Comparison of ENCODE assay signal across 18 cellular contexts in genomic region chr11:12480401-12480800, GRCh38.
A peak's percentile ranks its signal among the peaks of the same experiment; 100 is the strongest.
DNase-seq lines count a peak whose midpoint lies in the region; TF ChIP-seq lines count a peak whose summit lies in the region.
"Had no signal": no experiment of that assay in that cellular context is flagged by ENCODE, and none has a peak within 500 bp of the region (broad histone marks: within the 10 kb centered on the region; RNA-seq: fewer than 3 reads in every experiment).

No MANE protein-coding gene starts in this region.

- no peak for DNase-seq in activated naive CD4-positive, alpha-beta T cell treated with anti-CD3 and anti-CD28 coated beads, Interleukin-2, amount 10 ng/mL, durations not matched to agents 7 days and 5 days
- DNase-seq in esophagus muscularis mucosa (ENCODE audit: extremely low spot score) (peak; percentile 62), trophoblast cell (peak; percentile 88 to 95), A673 (ENCODE audit: low spot score) (no peak), AG08396 (ENCODE audit: low spot score) (no peak)
- no peak for DNase-seq in activated CD4-positive, CD25-positive, alpha-beta regulatory T cell (lab: John Stamatoyannopoulos, UW)
- DNase-seq: Calu3; CD8-positive, alpha-beta T cell; DMS53; DND-41; EL; GM23248 had no signal

- H3K4me3 Mint-ChIP-seq in activated naive CD4-positive, alpha-beta T cell treated with anti-CD3 and anti-CD28 coated beads, Interleukin-2, amount 50 U/mL, for 24 hours: no peak overlapping the region
- H3K4me3 Mint-ChIP-seq in activated naive CD4-positive, alpha-beta T cell treated with anti-CD3 and anti-CD28 coated beads, Interleukin-2, amount 10 ng/mL, durations not matched to agents 7 days and 5 days: no peak overlapping the region
- H3K4me3 Mint-ChIP-seq: B cell; CD8-positive, alpha-beta T cell had no signal

- no peak overlapping the region for H2BK120ac ChIP-seq in trophoblast cell (ENCODE audit: insufficient read depth, low read length, poor library complexity)

- H3K9me3 Mint-ChIP-seq in activated naive CD4-positive, alpha-beta T cell treated with anti-CD3 and anti-CD28 coated beads, Interleukin-2, amount 50 U/mL, for 24 hours: no peaks in the 10 kb centered on the region
- no peaks in the 10 kb centered on the region for H3K9me3 Mint-ChIP-seq in activated naive CD4-positive, alpha-beta T cell treated with anti-CD3 and anti-CD28 coated beads, Interleukin-2, amount 10 ng/mL, durations not matched to agents 7 days and 5 days
- H3K9me3 Mint-ChIP-seq: CD8-positive, alpha-beta T cell had no signal

- intact Hi-C loops in esophagus muscularis mucosa (cut with DNase I): no loop called here
- intact Hi-C loops in A673 (cut with micrococcal nuclease; ENCODE audit: unreplicated experiment): no loop called here

- H3K27ac ChIP-seq in esophagus muscularis mucosa (replicated peaks in 1 of 4) (peak overlapping the region; percentile 20 to 46 (median 30)), trophoblast cell (ENCODE audit: low read depth, low read length) (no peak overlapping the region), A673 (ENCODE audit: low read depth, low read length, poor library complexity, severe bottlenecking) (no peak overlapping the region)
- H3K27ac ChIP-seq: 22Rv1; A549; BLaER1 treated with 17β-estradiol and CSF1 and Interleukin-3, amounts not matched to agents 10 nM and 100 nM; GM23248 had no signal

- no peak overlapping the region for H4K91ac ChIP-seq in trophoblast cell (ENCODE audit: low read depth, low read length)

- no peak overlapping the region for H3K9ac ChIP-seq in trophoblast cell (ENCODE audit: low read length)
- H3K9ac ChIP-seq: BLaER1 treated with 17β-estradiol and CSF1 and Interleukin-3, amounts not matched to agents 10 nM and 100 nM; GM23248 had no signal

- no peak overlapping the region for H3K4me3 ChIP-seq in esophagus muscularis mucosa
- no peak overlapping the region for H3K4me3 ChIP-seq in trophoblast cell (ENCODE audit: low read depth, low read length)
- H3K4me3 ChIP-seq in A673 (ENCODE audit: low read depth, low read length, poor library complexity, severe bottlenecking): no peak overlapping the region
- H3K4me3 ChIP-seq: A549; BLaER1 treated with 17β-estradiol and CSF1 and Interleukin-3, amounts not matched to agents 10 nM and 100 nM; GM23248; HAP-1 had no signal

- H2BK12ac ChIP-seq in trophoblast cell (ENCODE audit: low read length): no peak overlapping the region

- peaks cover 1% of the 10 kb centered on the region for H3K27me3 Mint-ChIP-seq in activated naive CD4-positive, alpha-beta T cell treated with anti-CD3 and anti-CD28 coated beads, Interleukin-2, amount 50 U/mL, for 24 hours
- H3K27me3 Mint-ChIP-seq in activated naive CD4-positive, alpha-beta T cell treated with anti-CD3 and anti-CD28 coated beads, Interleukin-2, amount 10 ng/mL, durations not matched to agents 7 days and 5 days: no peaks in the 10 kb centered on the region

- CTCF ChIA-PET in activated naive CD4-positive, alpha-beta T cell treated with anti-CD3 and anti-CD28 coated beads, Interleukin-2, amount 10 ng/mL, durations not matched to agents 7 days and 5 days (lab: Charles Lee): no interaction called here
- CTCF ChIA-PET in A673 (lab: Charles Lee): no interaction called here

- no peak overlapping the region for H2AFZ ChIP-seq in trophoblast cell (ENCODE audit: insufficient read depth, low read length, poor library complexity)
- H2AFZ ChIP-seq: GM23248 had no signal

- WGBS in esophagus muscularis mucosa: 86% methylated on average over 4 of the region's 4 CpGs
- WGBS in trophoblast cell (ENCODE audit: extremely low coverage, insufficient coverage, insufficient read length): no CpG with 5 or more reads among the region's 4 CpGs

- H3K4ac ChIP-seq in trophoblast cell (ENCODE audit: low read depth, low read length): no peak overlapping the region

- POLR2A ChIA-PET in A673 (lab: Charles Lee; ENCODE audit: low non-redundant PET): no interaction called here

- H2AK5ac ChIP-seq in trophoblast cell (ENCODE audit: low read length): no peak overlapping the region

- no peak overlapping the region for H4K8ac ChIP-seq in trophoblast cell (ENCODE audit: low read depth, low read length)

- no peak overlapping the region for H2BK5ac ChIP-seq in trophoblast cell (ENCODE audit: low read depth, low read length, poor library complexity)

- H3K27ac Mint-ChIP-seq in activated naive CD4-positive, alpha-beta T cell treated with anti-CD3 and anti-CD28 coated beads, Interleukin-2, amount 50 U/mL, for 24 hours: peak overlapping the region; percentile 8
- H3K27ac Mint-ChIP-seq in activated naive CD4-positive, alpha-beta T cell treated with anti-CD3 and anti-CD28 coated beads, Interleukin-2, amount 10 ng/mL, durations not matched to agents 7 days and 5 days: no peak overlapping the region
- H3K27ac Mint-ChIP-seq: B cell; CD8-positive, alpha-beta T cell had no signal

- H3K4me1 Mint-ChIP-seq in activated naive CD4-positive, alpha-beta T cell treated with anti-CD3 and anti-CD28 coated beads, Interleukin-2, amount 50 U/mL, for 24 hours: no peaks in the 10 kb centered on the region
- H3K4me1 Mint-ChIP-seq in activated naive CD4-positive, alpha-beta T cell treated with anti-CD3 and anti-CD28 coated beads, Interleukin-2, amount 10 ng/mL, durations not matched to agents 7 days and 5 days: no peaks in the 10 kb centered on the region
- H3K4me1 Mint-ChIP-seq: B cell had no signal

- TF ChIP-seq EP300 in esophagus muscularis mucosa (IDR thresholded peaks at IDR 0.05): no peak

- H3K4me2 ChIP-seq in trophoblast cell (ENCODE audit: low read length): no peak overlapping the region
- H3K4me2 ChIP-seq: A549; BLaER1 treated with 17β-estradiol and CSF1 and Interleukin-3, amounts not matched to agents 10 nM and 100 nM had no signal

- no peaks in the 10 kb centered on the region for H3K79me2 ChIP-seq in trophoblast cell (ENCODE audit: control insufficient read depth, insufficient read depth, low read length, poor library complexity)

- H3K9me3 ChIP-seq in esophagus muscularis mucosa (no peaks in the 10 kb centered on the region), trophoblast cell (ENCODE audit: insufficient read depth, low read depth, low read length) (no peaks in the 10 kb centered on the region), A673 (ENCODE audit: low read depth, low read length, poor library complexity, severe bottlenecking) (no peaks in the 10 kb centered on the region)
- H3K9me3 ChIP-seq: A549; BLaER1 treated with 17β-estradiol and CSF1 and Interleukin-3, amounts not matched to agents 10 nM and 100 nM; HAP-1 had no signal

- no peak for TF ChIP-seq POLR2A in esophagus muscularis mucosa (IDR thresholded peaks at IDR 0.05; ENCODE audit: low read depth)

- H4K12ac ChIP-seq in trophoblast cell (ENCODE audit: low read depth, low read length): no peak overlapping the region

- H3K14ac ChIP-seq in trophoblast cell (ENCODE audit: low read length): no peak overlapping the region

- no peaks in the 10 kb centered on the region for H3K36me3 Mint-ChIP-seq in activated naive CD4-positive, alpha-beta T cell treated with anti-CD3 and anti-CD28 coated beads, Interleukin-2, amount 50 U/mL, for 24 hours
- H3K36me3 Mint-ChIP-seq in activated naive CD4-positive, alpha-beta T cell treated with anti-CD3 and anti-CD28 coated beads, Interleukin-2, amount 10 ng/mL, durations not matched to agents 7 days and 5 days: no peaks in the 10 kb centered on the region
- H3K36me3 Mint-ChIP-seq: CD8-positive, alpha-beta T cell had no signal

- peaks cover 4% of the 10 kb centered on the region for H3K79me1 ChIP-seq in trophoblast cell (ENCODE audit: low read length)

- H3K23ac ChIP-seq in trophoblast cell (ENCODE audit: low read length): no peak overlapping the region

- H3K27me3 ChIP-seq in esophagus muscularis mucosa: no peaks in the 10 kb centered on the region
- no peaks in the 10 kb centered on the region for H3K27me3 ChIP-seq in trophoblast cell (ENCODE audit: insufficient read depth, low read length)
- no peaks in the 10 kb centered on the region for H3K27me3 ChIP-seq in A673 (replicated peaks; ENCODE audit: insufficient read depth, low read depth, low read length, poor library complexity)
- H3K27me3 ChIP-seq: BLaER1 treated with 17β-estradiol and CSF1 and Interleukin-3, amounts not matched to agents 10 nM and 100 nM had no signal

- no peak overlapping the region for H3K18ac ChIP-seq in trophoblast cell (ENCODE audit: low read length)

- peaks cover 28 to 95% (median 60%) of the 10 kb centered on the region in 4 donors for H3K36me3 ChIP-seq in esophagus muscularis mucosa
- H3K36me3 ChIP-seq in trophoblast cell (ENCODE audit: control insufficient read depth in 1 of 2, insufficient read depth in 2 of 2, low read length in 2 of 2): peaks cover 13 to 39% of the 10 kb centered on the region in 2 experiments
- no peaks in the 10 kb centered on the region for H3K36me3 ChIP-seq in A673 (ENCODE audit: insufficient read depth, low read length, poor library complexity, severe bottlenecking)
- H3K36me3 ChIP-seq: BLaER1 treated with 17β-estradiol and CSF1 and Interleukin-3, amounts not matched to agents 10 nM and 100 nM; HAP-1 had no signal

- TF ChIP-seq CTCF in esophagus muscularis mucosa (IDR thresholded peaks at IDR 0.05) (no peak), A673 (conservative IDR thresholded peaks at IDR 0.05; ENCODE audit: low read depth, low read length) (no peak)

- no TSS peak for BruUV-seq in A673 (replicated peaks; lab: Mats Ljungman, UMichigan)

- H3K4me1 ChIP-seq in esophagus muscularis mucosa (peaks cover 26 to 58% (median 38%) of the 10 kb centered on the region in 4 donors), trophoblast cell (ENCODE audit: control insufficient read depth in 1 of 2, insufficient read depth in 2 of 2, low read length in 2 of 2) (peaks cover 11% of the 10 kb centered on the region in 2 experiments), A673 (ENCODE audit: insufficient read depth, low read length, poor library complexity, severe bottlenecking) (no peaks in the 10 kb centered on the region)
- H3K4me1 ChIP-seq: A549, HAP-1 had no signal

Comparison
In these comparisons a context has a peak if more than half of its experiments do, and no peak if none do; other contexts are left out.
1. DNase-seq: peak in esophagus muscularis mucosa (single experiment) and trophoblast cell (2 of 2); none in activated naive CD4-positive, alpha-beta T cell treated with anti-CD3 and anti-CD28 coated beads, Interleukin-2, amount 10 ng/mL, durations not matched to agents 7 days and 5 days (single experiment), activated CD4-positive, CD25-positive, alpha-beta regulatory T cell (0 of 4), A673 (single experiment) and AG08396 (single experiment).
2. H3K27ac ChIP-seq: peak in esophagus muscularis mucosa (4 of 4); none in trophoblast cell (single experiment) and A673 (single experiment).